ENCODE assay signal across 13 cellular contexts in the genomic region with DNA sequence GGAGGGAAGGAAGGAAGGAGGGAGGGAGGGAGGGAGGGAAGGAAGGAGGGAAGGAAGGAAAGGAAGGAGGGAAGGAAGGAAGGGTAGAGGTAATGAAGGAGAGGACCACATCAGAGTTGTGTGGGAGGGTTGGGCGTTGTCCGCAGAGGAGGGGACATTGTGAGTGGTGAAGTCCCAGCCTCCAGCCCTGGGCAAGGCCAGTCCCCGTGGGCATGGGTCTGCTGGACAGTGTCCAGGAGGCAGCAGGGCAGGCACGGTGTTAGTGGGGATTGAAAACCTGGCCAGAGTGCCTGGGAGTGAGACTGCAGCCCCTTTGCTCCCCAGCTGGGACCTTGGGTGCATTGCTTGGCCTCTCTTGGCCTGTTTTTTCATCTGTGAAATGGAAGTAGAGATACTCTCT.
"Had no signal": no experiment of that assay in that cellular context is flagged by ENCODE, and none has a peak within 500 bp of the region (broad histone marks: within the 10 kb centered on the region; RNA-seq: fewer than 3 reads in every experiment).

No MANE protein-coding gene starts in this region.

- DNase-seq: effector memory CD4-positive, alpha-beta T cell; gastrocnemius medialis; heart right ventricle; hypothalamus; left lung; posterior cingulate gyrus; small intestine; stimulated activated CD4-positive, alpha-beta T cell treated with anti-CD3 and anti-CD28 coated beads, Interleukin-12 subunit alpha, Interleukin-12 subunit beta, amount 100 ng/mL, for 4 hours; stimulated activated naive CD4-positive, alpha-beta T cell; upper lobe of left lung; uterus had no signal

- H3K4me3 Mint-ChIP-seq: mesothelial cell of epicardium, nephron had no signal

- ATAC-seq: gastrocnemius medialis, heart right ventricle, left lung had no signal

- H3K4me1 Mint-ChIP-seq: mesothelial cell of epicardium had no signal

- H3K36me3 Mint-ChIP-seq: mesothelial cell of epicardium had no signal

- H3K27ac Mint-ChIP-seq: mesothelial cell of epicardium, nephron had no signal

- H3K9me3 Mint-ChIP-seq: mesothelial cell of epicardium, nephron had no signal
